10 cellular contexts compared by ENCODE assay signal in genomic region chr12:50257226-50258166, GRCh38. TPM values are rescaled to one million over a fixed set of nuclear protein-coding genes. Genes with fewer than 3 reads are reported as not detected.
DNase-seq lines count a peak whose midpoint lies in the region; ATAC-seq and FAIRE-seq lines count a peak whose summit lies in the region.
"Had no signal": no experiment of that assay in that cellular context is flagged by ENCODE, and none has a peak within 500 bp of the region (broad histone marks: within the 10 kb centered on the region; RNA-seq: fewer than 3 reads in every experiment).

No MANE protein-coding gene starts in this region.

- ATAC-seq in HG03045 (IDR thresholded peaks at IDR 0.05; ENCODE audit: unreplicated experiment) (no peak), GM19452 (IDR thresholded peaks at IDR 0.05; ENCODE audit: unreplicated experiment) (no peak)

- peak; percentile 48 for FAIRE-seq in endometrium (lab: Jason Lieb, UNC)
- no peak for FAIRE-seq in frontal cortex (lab: Jason Lieb, UNC)
- FAIRE-seq: islet of Langerhans had no signal

- DNase-seq in CD1c-positive myeloid dendritic cell (ENCODE audit: extremely low spot score) (peak; percentile 66), NCI-H2171 (lab: John Stamatoyannopoulos, UW) (peak; percentile 45), myocyte (ENCODE audit: low read depth) (peak; percentile 62), frontal cortex (ENCODE audit: low spot score in 2 of 2) (no peak), HPDE6-E6E7 (ENCODE audit: extremely low spot score) (no peak)
- DNase-seq: activated T-cell treated with anti-CD3 and anti-CD28 coated beads, Interleukin-2, amount 50 U/mL, for 1 hour had no signal

RNA-seq across cellular contexts. Expression of gene LIMA1, which starts 25.8 kb away (rescaled TPM):
- total RNA-seq in myocyte (137 and 205 TPM in 2 replicates), frontal cortex (12.6 TPM)
- 112 TPM for polyA plus RNA-seq in myocyte (2012)

Comparison
In these comparisons a context has a peak if more than half of its experiments do, and no peak if none do; other contexts are left out.
1. DNase-seq: peak in CD1c-positive myeloid dendritic cell (single experiment), NCI-H2171 (single experiment) and myocyte (single experiment); none in frontal cortex (0 of 2) and HPDE6-E6E7 (single experiment).
2. RNA of gene LIMA1, which starts 25.8 kb away (total RNA-seq): 137 to 205 TPM in myocyte; 12.6 TPM in frontal cortex (single experiment); every median in the first group is over 10 times any median in the second.